Comparison of ENCODE assay signal across 2 cellular contexts in genomic region chr12:107650977-107651376, GRCh38.
TF ChIP-seq lines count a peak whose summit lies in the region.

No MANE protein-coding gene starts in this region.

TF ChIP-seq in IMR-90, 13 proteins besides CTCF, POLR2A, EP300 and RAD21 (continued from another document):
- TF ChIP-seq BHLHE40 (IDR thresholded peaks at IDR 0.05; ENCODE audit: low read depth, low read length) (no peak), RCOR1 (IDR thresholded peaks at IDR 0.05; ENCODE audit: insufficient replicate concordance, low read length) (no peak), ELK1 (IDR thresholded peaks at IDR 0.05; ENCODE audit: borderline replicate concordance, low read depth, low read length) (no peak), NFE2L2 (IDR thresholded peaks at IDR 0.05; ENCODE audit: low read depth, low read length) (no peak), CHD1 (IDR thresholded peaks at IDR 0.05; ENCODE audit: low read depth, low read length) (no peak), RFX5 (IDR thresholded peaks at IDR 0.05; ENCODE audit: low read depth, low read length) (no peak), CEBPB (IDR thresholded peaks at IDR 0.05; ENCODE audit: low read depth, low read length) (no peak), MAZ (IDR thresholded peaks at IDR 0.05; ENCODE audit: borderline replicate concordance, low read depth, low read length) (no peak), MXI1 (IDR thresholded peaks at IDR 0.05; ENCODE audit: borderline replicate concordance, low read depth, low read length) (no peak), MAFK (IDR thresholded peaks at IDR 0.05; ENCODE audit: low read depth, low read length) (no peak), USF2 (IDR thresholded peaks at IDR 0.05; ENCODE audit: low read depth, low read length) (no peak)

TF ChIP-seq in K562, 482 proteins besides CTCF, POLR2A, EP300 and RAD21 (continued from another document):
- TF ChIP-seq RBM14 (IDR thresholded peaks at IDR 0.05; ENCODE audit: borderline replicate concordance, insufficient read depth, low read depth, low read length) = no peak
